16 cellular contexts compared by ENCODE assay signal in genomic region chr1:104467590-104467989, GRCh38.
DNase-seq lines count a peak whose midpoint lies in the region; ATAC-seq lines count a peak whose summit lies in the region.
"Had no signal": no experiment of that assay in that cellular context is flagged by ENCODE, and none has a peak within 500 bp of the region (broad histone marks: within the 10 kb centered on the region; RNA-seq: fewer than 3 reads in every experiment).

No MANE protein-coding gene starts in this region.

- H3K4me3 Mint-ChIP-seq in natural killer cell treated with Interleukin-12 subunit alpha and Interleukin-12 subunit beta and Interleukin-15 and Interleukin-18, amount 100 ng/mL, for 72 hours = no peak overlapping the region
- H3K4me3 Mint-ChIP-seq: activated CD4-positive, alpha-beta T cell treated with anti-CD3 and anti-CD28 coated beads, Interleukin-2, amount 10 ng/mL, durations not matched to agents 7 days and 5 days; activated naive CD4-positive, alpha-beta T cell treated with anti-CD3 and anti-CD28 coated beads for 36 hours; CD8-positive, alpha-beta T cell; central memory CD8-positive, alpha-beta T cell had no signal

- DNase-seq in left lobe of liver (ENCODE audit: low spot score) (no peak), dedifferentiated amniotic fluid mesenchymal stem cell (ENCODE audit: extremely low spot score) (no peak)
- DNase-seq in natural killer cell treated with Interleukin-12 subunit alpha and Interleukin-12 subunit beta and Interleukin-15 and Interleukin-18, amount 100 ng/mL, for 72 hours (ENCODE audit: low spot score) = no peak
- DNase-seq: activated CD4-positive, alpha-beta T cell treated with anti-CD3 and anti-CD28 coated beads, Interleukin-2, amount 10 ng/mL, durations not matched to agents 7 days and 5 days; activated naive CD4-positive, alpha-beta T cell treated with anti-CD3 and anti-CD28 coated beads for 36 hours; CD8-positive, alpha-beta T cell; mesenchymal stem cell; NCI-H1694; stimulated activated CD4-positive, alpha-beta T cell treated with anti-CD3 and anti-CD28 coated beads, Interleukin-1b, Interleukin-23, amount 100 ng/mL, for 48 hours; stimulated activated naive CD4-positive, alpha-beta T cell treated with Interleukin-2 at 50 U/mL for 16 hours had no signal

- H3K4me1 Mint-ChIP-seq in natural killer cell treated with Interleukin-12 subunit alpha and Interleukin-12 subunit beta and Interleukin-15 and Interleukin-18, amount 100 ng/mL, for 72 hours (ENCODE audit: low read depth in 2 of 2) = no peaks in the 10 kb centered on the region
- H3K4me1 Mint-ChIP-seq: central memory CD8-positive, alpha-beta T cell had no signal

- H3K36me3 Mint-ChIP-seq in natural killer cell treated with Interleukin-12 subunit alpha and Interleukin-12 subunit beta and Interleukin-15 and Interleukin-18, amount 100 ng/mL, for 72 hours = peaks cover 10% of the 10 kb centered on the region
- H3K36me3 Mint-ChIP-seq: CD8-positive, alpha-beta T cell had no signal

- no peak overlapping the region for H3K27ac Mint-ChIP-seq in natural killer cell treated with Interleukin-12 subunit alpha and Interleukin-12 subunit beta and Interleukin-15 and Interleukin-18, amount 100 ng/mL, for 72 hours
- H3K27ac Mint-ChIP-seq: activated CD4-positive, alpha-beta T cell treated with anti-CD3 and anti-CD28 coated beads, Interleukin-2, amount 10 ng/mL, durations not matched to agents 7 days and 5 days; activated naive CD4-positive, alpha-beta T cell treated with anti-CD3 and anti-CD28 coated beads for 36 hours; CD8-positive, alpha-beta T cell had no signal

- peaks cover 19% of the 10 kb centered on the region for H3K9me3 Mint-ChIP-seq in natural killer cell treated with Interleukin-12 subunit alpha and Interleukin-12 subunit beta and Interleukin-15 and Interleukin-18, amount 100 ng/mL, for 72 hours

- ATAC-seq in GM18909 (IDR thresholded peaks at IDR 0.05; ENCODE audit: poor library complexity, unreplicated experiment) (peak; percentile 40), GM21737 (IDR thresholded peaks at IDR 0.05; ENCODE audit: unreplicated experiment) (peak; percentile 43), HG03460 (IDR thresholded peaks at IDR 0.05; ENCODE audit: unreplicated experiment) (peak; percentile 51), left lobe of liver (peak; percentile 60), HG03139 (IDR thresholded peaks at IDR 0.05; ENCODE audit: unreplicated experiment) (no peak)
- no peak for ATAC-seq in natural killer cell treated with Interleukin-12 subunit alpha and Interleukin-12 subunit beta and Interleukin-15 and Interleukin-18, amount 100 ng/mL, for 72 hours
- ATAC-seq: CD8-positive, alpha-beta T cell; esophagus mucosa had no signal

- no peaks in the 10 kb centered on the region for H3K27me3 Mint-ChIP-seq in natural killer cell treated with Interleukin-12 subunit alpha and Interleukin-12 subunit beta and Interleukin-15 and Interleukin-18, amount 100 ng/mL, for 72 hours
- H3K27me3 Mint-ChIP-seq: activated CD4-positive, alpha-beta T cell treated with anti-CD3 and anti-CD28 coated beads, Interleukin-2, amount 10 ng/mL, durations not matched to agents 7 days and 5 days; central memory CD8-positive, alpha-beta T cell had no signal

Comparison
In these comparisons a context has a peak if more than half of its experiments do, and no peak if none do; other contexts are left out.
1. ATAC-seq: peak in GM18909 (single experiment), GM21737 (single experiment), HG03460 (single experiment) and left lobe of liver (single experiment); none in natural killer cell treated with Interleukin-12 subunit alpha and Interleukin-12 subunit beta and Interleukin-15 and Interleukin-18, amount 100 ng/mL, for 72 hours (0 of 2) and HG03139 (single experiment).